Comparison of ENCODE assay signal across 8 cellular contexts in genomic region chr1:150268342-150268705, GRCh38. TPM values are rescaled to one million over a fixed set of nuclear protein-coding genes. Genes with fewer than 3 reads are reported as not detected.
DNase-seq lines count a peak whose midpoint lies in the region; ATAC-seq and TF ChIP-seq lines count a peak whose summit lies in the region.

No MANE protein-coding gene starts in this region.

- no peak for TF ChIP-seq CTCF in AG04450 (IDR thresholded peaks at IDR 0.05; ENCODE audit: low read depth, low read length)
- no peak for TF ChIP-seq CTCF in fibroblast of villous mesenchyme (IDR thresholded peaks at IDR 0.05; ENCODE audit: insufficient read depth, low read depth, low read length)
- TF ChIP-seq CTCF in osteoblast (IDR thresholded peaks at IDR 0.05; ENCODE audit: extremely low read depth, low read depth, low read length) = no peak

- peaks cover 31% of the 10 kb centered on the region for H3K4me1 ChIP-seq in osteoblast (ENCODE audit: insufficient read depth, low read length)

- H3K9me3 ChIP-seq in AG04450 (ENCODE audit: control insufficient read depth, insufficient read depth, low read length) = no peaks in the 10 kb centered on the region; the same call in 1 of the 2 replicates
- no peaks in the 10 kb centered on the region for H3K9me3 ChIP-seq in osteoblast (ENCODE audit: low read depth, low read length)

- H3K36me3 ChIP-seq in osteoblast (ENCODE audit: insufficient read depth, low read length) = peaks cover 22% of the 10 kb centered on the region

- peak overlapping the region; percentile 93 for H2AFZ ChIP-seq in osteoblast (ENCODE audit: low read length)

- H3K27ac Mint-ChIP-seq in activated T-helper 2 cell treated with anti-CD3 and anti-CD28 coated beads, Interferon-gamma antibody, Interleukin-2, Interleukin-4, amounts not matched to agents 10 μg/mL and 5 μg/mL and 100 μg/mL, durations not matched to agents 14 hours and 24 hours and 36 hours = peak overlapping the region; percentile 80

- peak overlapping the region; percentile 91 for H3K4me3 Mint-ChIP-seq in activated T-helper 2 cell treated with anti-CD3 and anti-CD28 coated beads, Interferon-gamma antibody, Interleukin-2, Interleukin-4, amounts not matched to agents 10 μg/mL and 5 μg/mL and 100 μg/mL, durations not matched to agents 14 hours and 24 hours and 36 hours (ENCODE audit: low read depth)

- H3K4me3 ChIP-seq in AG04450 (ENCODE audit: low read depth, low read length) (peak overlapping the region; percentile 95), fibroblast of villous mesenchyme (ENCODE audit: low read depth, low read length) (peak overlapping the region; percentile 78), osteoblast (ENCODE audit: insufficient read depth, low read length) (peak overlapping the region; percentile 97)

- H3K27ac ChIP-seq in AG04450 (ENCODE audit: low read depth, low read length) (peak overlapping the region; percentile 70), osteoblast (ENCODE audit: low read depth, low read length) (peak overlapping the region; percentile 86)

- no peaks in the 10 kb centered on the region for H3K9me3 Mint-ChIP-seq in activated T-helper 2 cell treated with anti-CD3 and anti-CD28 coated beads, Interferon-gamma antibody, Interleukin-2, Interleukin-4, amounts not matched to agents 10 μg/mL and 5 μg/mL and 100 μg/mL, durations not matched to agents 14 hours and 24 hours and 36 hours

- H3K27me3 Mint-ChIP-seq in activated T-helper 2 cell treated with anti-CD3 and anti-CD28 coated beads, Interferon-gamma antibody, Interleukin-2, Interleukin-4, amounts not matched to agents 10 μg/mL and 5 μg/mL and 100 μg/mL, durations not matched to agents 14 hours and 24 hours and 36 hours (ENCODE audit: low read depth) = no peaks in the 10 kb centered on the region

- peak overlapping the region; percentile 86 for H3K4me2 ChIP-seq in osteoblast (ENCODE audit: insufficient read depth, low read length)

- CTCF ChIA-PET in AG04450 (lab: Charles Lee) = interaction anchor here (1.4 to 6.7 kb wide), 2 partner anchors 11 to 18 kb away, joined by 3 to 118 read pairs; partner anchors contain the start of gene CA14

- DNase-seq in AG04450 (ENCODE audit: low read depth, low spot score) (no peak), NAMALWA (ENCODE audit: low spot score) (peak; percentile 57), fibroblast of villous mesenchyme (ENCODE audit: low read depth) (peak; percentile 56), osteoblast (ENCODE audit: insufficient read length, low spot score, missing footprints) (peak; percentile 80), MV-4-11 (lab: John Stamatoyannopoulos, UW) (no peak), NCI-H524 (lab: John Stamatoyannopoulos, UW) (no peak)
- peak; percentile 37 for DNase-seq in activated T-helper 2 cell treated with anti-CD3 and anti-CD28 coated beads, Interferon-gamma antibody, Interleukin-2, Interleukin-4, amounts not matched to agents 10 μg/mL and 5 μg/mL and 100 μg/mL, durations not matched to agents 14 hours and 24 hours and 36 hours (ENCODE audit: low spot score)

- H3K27me3 ChIP-seq in AG04450 (ENCODE audit: control insufficient read depth, insufficient read depth, low read length) = no peaks in the 10 kb centered on the region
- H3K27me3 ChIP-seq in osteoblast (ENCODE audit: insufficient read depth, low read length) = no peaks in the 10 kb centered on the region

- intact Hi-C loops in activated T-helper 2 cell treated with anti-CD3 and anti-CD28 coated beads, Interferon-gamma antibody, Interleukin-2, Interleukin-4, amounts not matched to agents 10 μg/mL and 5 μg/mL and 100 μg/mL, durations not matched to agents 14 hours and 24 hours and 36 hours (cut with micrococcal nuclease) = loop anchor here (2.0 to 5.0 kb wide), 3 partner anchors 14 to 94 kb away; partner anchors contain the start of genes ANP32E and RPRD2

- POLR2A ChIA-PET in AG04450 (lab: Yijun Ruan, JAX) = interaction anchor here (0.9 to 1.0 kb wide), 2 partner anchors 14 to 18 kb away, joined by 3 read pairs; partner anchors contain the start of gene CIART

- no peaks in the 10 kb centered on the region for H4K20me1 ChIP-seq in osteoblast (ENCODE audit: insufficient read depth, low read length)

- H3K4me1 Mint-ChIP-seq in activated T-helper 2 cell treated with anti-CD3 and anti-CD28 coated beads, Interferon-gamma antibody, Interleukin-2, Interleukin-4, amounts not matched to agents 10 μg/mL and 5 μg/mL and 100 μg/mL, durations not matched to agents 14 hours and 24 hours and 36 hours (ENCODE audit: low read depth) = peaks cover 17% of the 10 kb centered on the region

- peaks cover 41% of the 10 kb centered on the region for H3K36me3 Mint-ChIP-seq in activated T-helper 2 cell treated with anti-CD3 and anti-CD28 coated beads, Interferon-gamma antibody, Interleukin-2, Interleukin-4, amounts not matched to agents 10 μg/mL and 5 μg/mL and 100 μg/mL, durations not matched to agents 14 hours and 24 hours and 36 hours (ENCODE audit: low read depth)

- ATAC-seq in GM21390 (IDR thresholded peaks at IDR 0.05; ENCODE audit: unreplicated experiment) = peak; percentile 25

- peaks cover 31% of the 10 kb centered on the region for H3K79me2 ChIP-seq in osteoblast (ENCODE audit: insufficient read depth, low read length)

RNA-seq across cellular contexts. Expression of gene APH1A, which starts 0.5 kb away (rescaled TPM):
- polyA plus RNA-seq in AG04450 (2011; rRNA removed) = 117 and 121 TPM in 2 replicates
- polyA minus RNA-seq in AG04450 (2011; rRNA and poly(A)+ RNA removed) = 94.3 and 106 TPM in 2 replicates
- total RNA-seq in activated T-helper 2 cell treated with anti-CD3 and anti-CD28 coated beads, Interferon-gamma antibody, Interleukin-2, Interleukin-4, amounts not matched to agents 10 μg/mL and 5 μg/mL and 100 μg/mL, durations not matched to agents 14 hours and 24 hours and 36 hours = 103 and 105 TPM in 2 replicates
- total RNA-seq in fibroblast of villous mesenchyme (84.4 and 103 TPM in 2 replicates), osteoblast (118 and 122 TPM in 2 replicates)

RNA-seq across cellular contexts. Expression of gene C1orf54, which starts 4.3 kb away (rescaled TPM):
- 78.3 and 79.3 TPM in 2 replicates for polyA plus RNA-seq in AG04450 (2011; rRNA removed)
- 12.3 and 12.9 TPM in 2 replicates for polyA minus RNA-seq in AG04450 (2011; rRNA and poly(A)+ RNA removed)
- 0.39 and 0.98 TPM in 2 replicates for total RNA-seq in activated T-helper 2 cell treated with anti-CD3 and anti-CD28 coated beads, Interferon-gamma antibody, Interleukin-2, Interleukin-4, amounts not matched to agents 10 μg/mL and 5 μg/mL and 100 μg/mL, durations not matched to agents 14 hours and 24 hours and 36 hours
- 7.3 and 13.5 TPM in 2 replicates for total RNA-seq in fibroblast of villous mesenchyme
- 32.2 and 45.4 TPM in 2 replicates for total RNA-seq in osteoblast

RNA-seq across cellular contexts. Expression of gene CA14, which starts 10.8 kb away (rescaled TPM):
- 0.09 TPM in 2 replicates for polyA plus RNA-seq in AG04450 (2011; rRNA removed)
- not detected in 2 replicates for polyA minus RNA-seq in AG04450 (2011; rRNA and poly(A)+ RNA removed)
- total RNA-seq in activated T-helper 2 cell treated with anti-CD3 and anti-CD28 coated beads, Interferon-gamma antibody, Interleukin-2, Interleukin-4, amounts not matched to agents 10 μg/mL and 5 μg/mL and 100 μg/mL, durations not matched to agents 14 hours and 24 hours and 36 hours = not detected in 2 replicates
- total RNA-seq in fibroblast of villous mesenchyme = not detected in 2 replicates
- total RNA-seq in osteoblast = not detected in 2 replicates

RNA-seq across cellular contexts. Expression of gene CIART, which starts 14.0 kb away (rescaled TPM):
- polyA plus RNA-seq in AG04450 (2011; rRNA removed) = 8.6 and 9.4 TPM in 2 replicates
- polyA minus RNA-seq in AG04450 (2011; rRNA and poly(A)+ RNA removed) = 12.6 and 17.8 TPM in 2 replicates
- 4.2 TPM in 2 replicates for total RNA-seq in activated T-helper 2 cell treated with anti-CD3 and anti-CD28 coated beads, Interferon-gamma antibody, Interleukin-2, Interleukin-4, amounts not matched to agents 10 μg/mL and 5 μg/mL and 100 μg/mL, durations not matched to agents 14 hours and 24 hours and 36 hours
- total RNA-seq in fibroblast of villous mesenchyme = 6.5 and 8.1 TPM in 2 replicates
- 15.6 and 16.3 TPM in 2 replicates for total RNA-seq in osteoblast

RNA-seq across cellular contexts. Expression of gene MRPS21, which starts 25.3 kb away (rescaled TPM):
- 65.2 and 71.0 TPM in 2 replicates for polyA plus RNA-seq in AG04450 (2011; rRNA removed)
- polyA minus RNA-seq in AG04450 (2011; rRNA and poly(A)+ RNA removed) = 23.2 and 27.3 TPM in 2 replicates
- 80.7 and 83.4 TPM in 2 replicates for total RNA-seq in activated T-helper 2 cell treated with anti-CD3 and anti-CD28 coated beads, Interferon-gamma antibody, Interleukin-2, Interleukin-4, amounts not matched to agents 10 μg/mL and 5 μg/mL and 100 μg/mL, durations not matched to agents 14 hours and 24 hours and 36 hours
- total RNA-seq in fibroblast of villous mesenchyme = 28.7 and 30.7 TPM in 2 replicates
- 28.0 and 29.0 TPM in 2 replicates for total RNA-seq in osteoblast

Comparison
In these comparisons a context has a peak if more than half of its experiments do, and no peak if none do; other contexts are left out.
1. DNase-seq: peak in NAMALWA (single experiment), activated T-helper 2 cell treated with anti-CD3 and anti-CD28 coated beads, Interferon-gamma antibody, Interleukin-2, Interleukin-4, amounts not matched to agents 10 μg/mL and 5 μg/mL and 100 μg/mL, durations not matched to agents 14 hours and 24 hours and 36 hours (single experiment), fibroblast of villous mesenchyme (single experiment) and osteoblast (single experiment); none in AG04450 (single experiment), MV-4-11 (single experiment) and NCI-H524 (0 of 2).
2. Peak in every context shown above with its lines, with median percentiles within 50 percentile points of each other: H3K4me3 ChIP-seq.